In genomic region chr2:160371251-160372009, GRCh38 we compare ENCODE assay signal across 12 cellular contexts.
DNase-seq lines count a peak whose midpoint lies in the region; ATAC-seq, FAIRE-seq and TF ChIP-seq lines count a peak whose summit lies in the region.
"Had no signal": no experiment of that assay in that cellular context is flagged by ENCODE, and none has a peak within 500 bp of the region (broad histone marks: within the 10 kb centered on the region; RNA-seq: fewer than 3 reads in every experiment).

No MANE protein-coding gene starts in this region.

- H3K79me1 ChIP-seq in mesenchymal stem cell (replicated peaks; ENCODE audit: low read length, poor library complexity, severe bottlenecking): no peaks in the 10 kb centered on the region

- H4K8ac ChIP-seq in mesenchymal stem cell (ENCODE audit: low read length): no peak overlapping the region

- H3K14ac ChIP-seq in mesenchymal stem cell (ENCODE audit: low read length in 2 of 2): no peak overlapping the region

- H4K91ac ChIP-seq in mesenchymal stem cell (ENCODE audit: low read length): no peak overlapping the region

- no peak overlapping the region for H2BK15ac ChIP-seq in mesenchymal stem cell (ENCODE audit: low read depth, poor library complexity, severe bottlenecking)

- DNase-seq in A673 (ENCODE audit: low spot score) (peak; percentile 89), NB4 (ENCODE audit: low read depth) (peak; percentile 44), choroid plexus epithelial cell (ENCODE audit: low read depth) (peak; percentile 59), mesenchymal stem cell (no peak), mesenteric fat pad (ENCODE audit: low spot score) (no peak), HTR-8/SVneo (ENCODE audit: insufficient read length, low spot score) (no peak)
- DNase-seq in activated CD8-positive, alpha-beta memory T cell treated with anti-CD3 and anti-CD28 coated beads, Interleukin-2, amount 50 U/mL, for 48 hours: no peak
- DNase-seq: amygdala; NK-92 treated with Interleukin-12 subunit alpha and Interleukin-12 subunit beta, amount 100 ng/mL, for 24 hours; posterior cingulate gyrus had no signal

- H3K27me3 ChIP-seq in A673 (replicated peaks; ENCODE audit: insufficient read depth, low read depth, low read length, poor library complexity) (no peaks in the 10 kb centered on the region), mesenchymal stem cell (ENCODE audit: control insufficient read depth in 1 of 2, insufficient read depth in 1 of 2, low read length in 2 of 2) (no peaks in the 10 kb centered on the region)

- peak overlapping the region; percentile 51 for H2AK5ac ChIP-seq in mesenchymal stem cell (ENCODE audit: low read length, severe bottlenecking)

- H3K4ac ChIP-seq in mesenchymal stem cell (ENCODE audit: low read depth in 1 of 2, low read length in 2 of 2): peak overlapping the region in 1 of 2 experiments; percentile 60

- peak overlapping the region; percentile 23 for H3K9ac ChIP-seq in mesenchymal stem cell (ENCODE audit: low read length)

- H3K9me3 ChIP-seq in A673 (ENCODE audit: low read depth, low read length, poor library complexity, severe bottlenecking) (no peaks in the 10 kb centered on the region), mesenchymal stem cell (ENCODE audit: control insufficient read depth, low read length) (no peaks in the 10 kb centered on the region)

- H2BK12ac ChIP-seq in mesenchymal stem cell (ENCODE audit: low read length in 2 of 2): peak overlapping the region in 1 of 2 experiments; percentile 45

- intact Hi-C loops in A673 (cut with micrococcal nuclease; ENCODE audit: unreplicated experiment): loop anchor here (5.0 kb wide), 1 partner anchor 56 kb away; no protein-coding TSS in a partner anchor

- H3K4me3 ChIP-seq in A673 (ENCODE audit: low read depth, low read length, poor library complexity, severe bottlenecking) (no peak overlapping the region), NB4 (ENCODE audit: low read depth, low read length) (no peak overlapping the region), choroid plexus epithelial cell (ENCODE audit: low read depth, low read length) (no peak overlapping the region), mesenchymal stem cell (ENCODE audit: insufficient read depth in 1 of 2, low read depth in 1 of 2, low read length in 2 of 2) (no peak overlapping the region)
- H3K4me3 ChIP-seq: GM12878 had no signal

- no peak for TF ChIP-seq POLR2A in NB4 (IDR thresholded peaks at IDR 0.05; ENCODE audit: extremely low read depth, insufficient read length)

- H2BK120ac ChIP-seq in mesenchymal stem cell (ENCODE audit: low read depth, low read length): no peak overlapping the region

- H3K4me1 ChIP-seq in A673 (ENCODE audit: insufficient read depth, low read length, poor library complexity, severe bottlenecking) (peaks cover 93% of the 10 kb centered on the region), mesenchymal stem cell (ENCODE audit: control insufficient read depth, insufficient read depth, low read depth, low read length) (peaks cover 25% of the 10 kb centered on the region)

- FAIRE-seq in HTR-8/SVneo (lab: Jason Lieb, UNC): no peak
- FAIRE-seq: GM12878 had no signal

- H2AFZ ChIP-seq in mesenchymal stem cell (ENCODE audit: low read depth, low read length): no peak overlapping the region

- ATAC-seq in HG03521 (IDR thresholded peaks at IDR 0.05; ENCODE audit: unreplicated experiment): no peak
- ATAC-seq: GM12878 had no signal

- H3K27ac ChIP-seq in A673 (ENCODE audit: low read depth, low read length, poor library complexity, severe bottlenecking): peak overlapping the region; percentile 76
- no peak overlapping the region for H3K27ac ChIP-seq in mesenchymal stem cell (ENCODE audit: low read length, poor library complexity, severe bottlenecking)

- no peak overlapping the region for H2BK5ac ChIP-seq in mesenchymal stem cell (ENCODE audit: low read depth, low read length, poor library complexity, severe bottlenecking)

- H3K36me3 ChIP-seq in A673 (ENCODE audit: insufficient read depth, low read length, poor library complexity, severe bottlenecking) (no peaks in the 10 kb centered on the region), mesenchymal stem cell (ENCODE audit: control insufficient read depth in 1 of 2, insufficient read depth in 2 of 2, low read depth in 1 of 2, low read length in 2 of 2) (peaks cover 2 to 11% of the 10 kb centered on the region in 2 experiments)

- CTCF ChIA-PET in A673 (lab: Charles Lee): no interaction called here

- POLR2A ChIA-PET in A673 (lab: Charles Lee; ENCODE audit: low non-redundant PET): no interaction called here

- 79% methylated on average over 8 of the region's 8 CpGs for WGBS in mesenchymal stem cell

- BruUV-seq in A673 (replicated peaks; lab: Mats Ljungman, UMichigan): no TSS peak

- peak overlapping the region; percentile 17 to 22 for H3K18ac ChIP-seq in mesenchymal stem cell (ENCODE audit: low read depth in 1 of 2, low read length in 2 of 2)

- H3K23ac ChIP-seq in mesenchymal stem cell (ENCODE audit: low read length in 2 of 2): no peak overlapping the region

- no peak overlapping the region for H3K4me2 ChIP-seq in mesenchymal stem cell (ENCODE audit: low read length, poor library complexity, severe bottlenecking)

- no peak for TF ChIP-seq CTCF in A673 (conservative IDR thresholded peaks at IDR 0.05; ENCODE audit: low read depth, low read length)
- no peak for TF ChIP-seq CTCF in NB4 (IDR thresholded peaks at IDR 0.05; ENCODE audit: low read depth, low read length)
- TF ChIP-seq CTCF in choroid plexus epithelial cell (conservative IDR thresholded peaks at IDR 0.05; ENCODE audit: low read depth, low read length): no peak

Comparison
In these comparisons a context has a peak if more than half of its experiments do, and no peak if none do; other contexts are left out.
1. DNase-seq: peak in A673 (single experiment), NB4 (single experiment) and choroid plexus epithelial cell (single experiment); none in mesenchymal stem cell (single experiment), mesenteric fat pad (single experiment), activated CD8-positive, alpha-beta memory T cell treated with anti-CD3 and anti-CD28 coated beads, Interleukin-2, amount 50 U/mL, for 48 hours (single experiment) and HTR-8/SVneo (single experiment).